1 cellular context compared by ENCODE assay signal in genomic region chr3:4524423-4524769, GRCh38.
TF ChIP-seq lines count a peak whose summit lies in the region.

No MANE protein-coding gene starts in this region.

TF ChIP-seq in SK-N-SH, 30 proteins besides CTCF, POLR2A, EP300 and RAD21 (continued from another document):
- peak; percentile 74; the same call in 1 of the 2 replicates for TF ChIP-seq TEAD4 (IDR thresholded peaks at IDR 0.05; ENCODE audit: borderline replicate concordance, insufficient read depth)
- no peak; the same call in 1 of the 2 replicates for TF ChIP-seq MXI1 (IDR thresholded peaks at IDR 0.05; ENCODE audit: low read depth, low read length)
- TF ChIP-seq SMC3 (IDR thresholded peaks at IDR 0.05; ENCODE audit: low read depth, low read length), result no peak
- TF ChIP-seq ELF1 (IDR thresholded peaks at IDR 0.05), result no peak
- TF ChIP-seq, protein P1, sequence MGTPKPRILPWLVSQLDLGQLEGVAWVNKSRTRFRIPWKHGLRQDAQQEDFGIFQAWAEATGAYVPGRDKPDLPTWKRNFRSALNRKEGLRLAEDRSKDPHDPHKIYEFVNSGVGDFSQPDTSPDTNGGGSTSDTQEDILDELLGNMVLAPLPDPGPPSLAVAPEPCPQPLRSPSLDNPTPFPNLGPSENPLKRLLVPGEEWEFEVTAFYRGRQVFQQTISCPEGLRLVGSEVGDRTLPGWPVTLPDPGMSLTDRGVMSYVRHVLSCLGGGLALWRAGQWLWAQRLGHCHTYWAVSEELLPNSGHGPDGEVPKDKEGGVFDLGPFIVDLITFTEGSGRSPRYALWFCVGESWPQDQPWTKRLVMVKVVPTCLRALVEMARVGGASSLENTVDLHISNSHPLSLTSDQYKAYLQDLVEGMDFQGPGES (IDR thresholded peaks at IDR 0.05; ENCODE audit: low read depth, low read length), result no peak
- no peak for TF ChIP-seq SIN3A (IDR thresholded peaks at IDR 0.05; ENCODE audit: borderline replicate concordance, low read depth, low read length)
- peak; percentile 82 for TF ChIP-seq FOXJ3 (CRISPR knock-in tag; IDR thresholded peaks at IDR 0.05)
- no peak for TF ChIP-seq REST (IDR thresholded peaks at IDR 0.05; ENCODE audit: low read depth, low read length)
- TF ChIP-seq FOXM1 (IDR thresholded peaks at IDR 0.05; ENCODE audit: low read depth), result no peak
- peak; percentile 85 for TF ChIP-seq PBX3 (IDR thresholded peaks at IDR 0.05)
- TF ChIP-seq CHD2 (IDR thresholded peaks at IDR 0.05; ENCODE audit: low read length, partially characterized antibody), result peak; percentile 92
- TF ChIP-seq YY1 (IDR thresholded peaks at IDR 0.05; ENCODE audit: low read depth), result peak; percentile 47; the same call in 1 of the 2 replicates
- peak; percentile 96 for TF ChIP-seq RCOR1 (IDR thresholded peaks at IDR 0.05; ENCODE audit: low read length)
- peak; percentile 75 for TF ChIP-seq POLR2AphosphoS5 (IDR thresholded peaks at IDR 0.05; ENCODE audit: low read depth, low read length)
- TF ChIP-seq FOSL2 (IDR thresholded peaks at IDR 0.05; ENCODE audit: borderline replicate concordance, low read depth), result no peak
- no peak for TF ChIP-seq GABPA (IDR thresholded peaks at IDR 0.05; ENCODE audit: low read depth)
- TF ChIP-seq NRF1 (IDR thresholded peaks at IDR 0.05; ENCODE audit: low read depth, low read length), result no peak
- no peak for TF ChIP-seq TAF1 (IDR thresholded peaks at IDR 0.05; ENCODE audit: borderline replicate concordance, low read depth, low read length)
- TF ChIP-seq MEF2A (IDR thresholded peaks at IDR 0.05; ENCODE audit: borderline replicate concordance, low read depth), result no peak
- TF ChIP-seq RXRA (IDR thresholded peaks at IDR 0.05; ENCODE audit: borderline replicate concordance, low read depth), result no peak; the same call in 1 of the 2 replicates
- no peak for TF ChIP-seq RFX5 (IDR thresholded peaks at IDR 0.05; ENCODE audit: low read length)
- peak; percentile 61 for TF ChIP-seq JUND (IDR thresholded peaks at IDR 0.05)
